Comparison of ENCODE assay signal across 9 cellular contexts in genomic region chrX:46500054-46500453, GRCh38.
"Had no signal": no experiment of that assay in that cellular context is flagged by ENCODE, and none has a peak within 500 bp of the region (broad histone marks: within the 10 kb centered on the region; RNA-seq: fewer than 3 reads in every experiment).

No MANE protein-coding gene starts in this region.

- H3K4me3 ChIP-seq: stomach had no signal

- DNase-seq: activated CD4-positive, alpha-beta T cell treated with anti-CD3 and anti-CD28 coated beads, Interleukin-2, amount 50 U/mL, for 1 hour; activated naive CD8-positive, alpha-beta T cell treated with anti-CD3 and anti-CD28 coated beads for 36 hours; anterior cingulate cortex; cerebellar nuclear complex; effector memory CD4-positive, alpha-beta T cell; head of caudate nucleus; stimulated activated CD4-positive, alpha-beta T cell treated with anti-CD3 and anti-CD28 coated beads, Interleukin-1b, Interleukin-23, amount 100 ng/mL, for 48 hours; stomach had no signal

- H3K4me1 ChIP-seq: stomach had no signal

- H3K27me3 ChIP-seq: stomach had no signal

- FAIRE-seq: frontal cortex had no signal

- H3K27ac ChIP-seq: stomach had no signal
